Comparison of ENCODE assay signal across 3 cellular contexts in the genomic region with DNA sequence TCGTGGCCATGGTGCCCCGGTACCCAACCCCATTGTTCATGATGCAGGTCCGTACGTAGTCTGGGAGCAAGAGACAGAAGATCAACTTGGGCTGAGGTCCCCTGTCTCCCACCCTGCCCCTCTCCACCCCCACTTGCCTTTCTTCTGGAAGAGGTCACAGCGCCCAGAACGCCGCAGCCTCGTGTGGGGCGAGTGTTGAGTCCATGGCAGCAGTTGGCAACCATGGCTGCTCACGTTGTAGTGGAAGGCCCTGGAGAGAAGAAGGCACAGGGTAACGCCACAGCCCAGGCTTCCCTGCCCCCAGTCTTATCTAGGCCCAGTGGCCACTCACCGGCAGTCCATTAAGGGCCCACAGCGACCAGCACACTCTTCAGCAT. TPM values are rescaled to one million over a fixed set of nuclear protein-coding genes. Genes with fewer than 3 reads are reported as not detected.
"Had no signal": no experiment of that assay in that cellular context is flagged by ENCODE, and none has a peak within 500 bp of the region (broad histone marks: within the 10 kb centered on the region; RNA-seq: fewer than 3 reads in every experiment).

No MANE protein-coding gene starts in this region.

RNA-seq across cellular contexts. Expression of a gene that starts 32.1 kb away (rescaled TPM):
- total RNA-seq: mucosa of descending colon, posterior vena cava, Right ventricle myocardium inferior had no signal
